Comparison of ENCODE assay signal across 25 cellular contexts in the genomic region with DNA sequence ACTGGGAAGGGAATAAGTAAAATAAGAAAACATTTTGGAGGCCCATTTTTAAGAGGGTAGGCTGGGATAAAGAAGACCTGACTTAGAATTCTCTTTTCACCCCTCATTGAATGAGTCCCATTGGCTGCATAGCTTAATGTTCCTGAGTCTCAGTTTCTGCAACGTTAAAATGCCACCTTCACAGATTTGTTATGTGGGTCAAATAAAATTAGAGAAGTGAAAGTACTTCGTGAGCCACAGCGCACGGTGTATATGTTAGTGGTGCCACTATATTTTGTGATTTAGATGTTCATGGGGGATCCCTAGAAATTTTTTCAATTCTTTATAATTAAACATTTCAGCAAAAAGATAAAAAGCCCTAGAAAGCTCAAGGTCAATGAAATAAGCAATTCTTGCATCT.
DNase-seq lines count a peak whose midpoint lies in the region; ATAC-seq and TF ChIP-seq lines count a peak whose summit lies in the region.
"Had no signal": no experiment of that assay in that cellular context is flagged by ENCODE, and none has a peak within 500 bp of the region (broad histone marks: within the 10 kb centered on the region; RNA-seq: fewer than 3 reads in every experiment).

No MANE protein-coding gene starts in this region.

- H3K36me3 ChIP-seq in spleen = no peaks in the 10 kb centered on the region
- H3K36me3 ChIP-seq: heart right ventricle, tibial nerve, WERI-Rb-1 had no signal

- no peaks in the 10 kb centered on the region for H3K36me3 Mint-ChIP-seq in stimulated activated memory B cell treated with anti-CD40 and anti-IgM and Interleukin-4, amounts not matched to agents 10 μg/mL and 1 μg/mL and 100 μg/mL, for 72 hours
- H3K36me3 Mint-ChIP-seq: CD8-positive, alpha-beta memory T cell; natural killer cell had no signal

- H3K4me1 ChIP-seq in spleen = peaks cover 0 to 6% (median 0%) of the 10 kb centered on the region in 6 donors
- H3K4me1 ChIP-seq: body of pancreas, heart right ventricle, tibial nerve had no signal

- TF ChIP-seq POLR2A in spleen (IDR thresholded peaks at IDR 0.05) = no peak

- peaks cover 0 to 13% (median 0%) of the 10 kb centered on the region in 7 donors for H3K27me3 ChIP-seq in spleen (replicated peaks in 1 of 7)
- H3K27me3 ChIP-seq: body of pancreas, heart right ventricle, tibial nerve had no signal

- intact Hi-C loops in spleen (cut with DNase I; ENCODE audit: low total_unique reads) = no loop called here

- ATAC-seq in GM18868 (IDR thresholded peaks at IDR 0.05; ENCODE audit: unreplicated experiment) = peak; percentile 97
- peak; percentile 88 for ATAC-seq in GM21576 (IDR thresholded peaks at IDR 0.05; ENCODE audit: unreplicated experiment)
- ATAC-seq in HG03469 (IDR thresholded peaks at IDR 0.05; ENCODE audit: unreplicated experiment) = peak; percentile 75
- ATAC-seq in stimulated activated memory B cell treated with anti-CD40 and anti-IgM and Interleukin-4, amounts not matched to agents 10 μg/mL and 1 μg/mL and 100 μg/mL, for 72 hours = peak; percentile 78
- no peak for ATAC-seq in GM19328 (IDR thresholded peaks at IDR 0.05; ENCODE audit: unreplicated experiment)
- ATAC-seq: body of pancreas; heart right ventricle; natural killer cell; SK-N-SH treated with all-trans-retinoic acid at 6 μM for 48 hours; stimulated activated naive CD8-positive, alpha-beta T cell treated with anti-CD3 and anti-CD28 coated beads, Interleukin-15, amount 100 ng/mL, for 72 hours had no signal

- H3K9me3 Mint-ChIP-seq in stimulated activated memory B cell treated with anti-CD40 and anti-IgM and Interleukin-4, amounts not matched to agents 10 μg/mL and 1 μg/mL and 100 μg/mL, for 72 hours = no peaks in the 10 kb centered on the region
- H3K9me3 Mint-ChIP-seq: CD8-positive, alpha-beta memory T cell; natural killer cell; stimulated activated naive CD8-positive, alpha-beta T cell treated with anti-CD3 and anti-CD28 coated beads, Interleukin-15, amount 100 ng/mL, for 72 hours; T-helper 2 cell treated with Interferon-gamma antibody and Interleukin-4, amounts not matched to agents 5 μg/mL and 100 μg/mL, for 36 hours had no signal

- peaks cover 9% of the 10 kb centered on the region for H3K27me3 Mint-ChIP-seq in stimulated activated memory B cell treated with anti-CD40 and anti-IgM and Interleukin-4, amounts not matched to agents 10 μg/mL and 1 μg/mL and 100 μg/mL, for 72 hours

- no peak overlapping the region for H3K27ac Mint-ChIP-seq in stimulated activated memory B cell treated with anti-CD40 and anti-IgM and Interleukin-4, amounts not matched to agents 10 μg/mL and 1 μg/mL and 100 μg/mL, for 72 hours
- H3K27ac Mint-ChIP-seq: CD8-positive, alpha-beta memory T cell; natural killer cell; stimulated activated naive CD8-positive, alpha-beta T cell treated with anti-CD3 and anti-CD28 coated beads, Interleukin-15, amount 100 ng/mL, for 72 hours; T-helper 2 cell treated with Interferon-gamma antibody and Interleukin-4, amounts not matched to agents 5 μg/mL and 100 μg/mL, for 36 hours had no signal

- TF ChIP-seq CTCF in spleen (IDR thresholded peaks at IDR 0.05 in 8 of 11, conservative IDR thresholded peaks at IDR 0.05 in 3 of 11) = no peak

- DNase-seq in spleen (no peak), kidney glomerular epithelial cell (lab: John Stamatoyannopoulos, UW) (no peak)
- DNase-seq: activated CD4-positive, alpha-beta T cell treated with anti-CD3 and anti-CD28 coated beads, Interleukin-2, amount 50 U/mL, for 4 hours; activated gamma-delta T cell; activated T-cell treated with anti-CD3 and anti-CD28 coated beads for 4 hours; body of pancreas; CD8-positive, alpha-beta memory T cell; DMS153; heart right ventricle; natural killer cell; NCI-H1417; NCI-H2107; NCI-H510A treated with DMSO at 0.1 percent for 48 hours; stimulated activated CD4-positive, alpha-beta T cell treated with anti-CD3 and anti-CD28 coated beads, Interleukin-4, amount 100 ng/mL, for 24 hours; stimulated activated naive CD8-positive, alpha-beta T cell treated with anti-CD3 and anti-CD28 coated beads, Interleukin-15, amount 100 ng/mL, for 72 hours; WERI-Rb-1 had no signal

- H3K4me1 Mint-ChIP-seq in stimulated activated memory B cell treated with anti-CD40 and anti-IgM and Interleukin-4, amounts not matched to agents 10 μg/mL and 1 μg/mL and 100 μg/mL, for 72 hours = peaks cover 13% of the 10 kb centered on the region
- H3K4me1 Mint-ChIP-seq: CD8-positive, alpha-beta memory T cell; natural killer cell; stimulated activated naive CD8-positive, alpha-beta T cell treated with anti-CD3 and anti-CD28 coated beads, Interleukin-15, amount 100 ng/mL, for 72 hours had no signal

- H3K4me3 Mint-ChIP-seq in stimulated activated memory B cell treated with anti-CD40 and anti-IgM and Interleukin-4, amounts not matched to agents 10 μg/mL and 1 μg/mL and 100 μg/mL, for 72 hours = no peak overlapping the region
- H3K4me3 Mint-ChIP-seq: CD8-positive, alpha-beta memory T cell; natural killer cell; stimulated activated naive CD8-positive, alpha-beta T cell treated with anti-CD3 and anti-CD28 coated beads, Interleukin-15, amount 100 ng/mL, for 72 hours; T-helper 2 cell treated with Interferon-gamma antibody and Interleukin-4, amounts not matched to agents 5 μg/mL and 100 μg/mL, for 36 hours had no signal

- no peaks in the 10 kb centered on the region for H3K9me3 ChIP-seq in spleen
- H3K9me3 ChIP-seq: body of pancreas, heart right ventricle, tibial nerve had no signal

- no peak overlapping the region for H3K4me3 ChIP-seq in spleen
- H3K4me3 ChIP-seq: body of pancreas, heart right ventricle, tibial nerve had no signal

- no peak overlapping the region for H3K27ac ChIP-seq in spleen
- H3K27ac ChIP-seq: body of pancreas, epithelial cell of prostate, heart right ventricle, tibial nerve, WERI-Rb-1 had no signal

- WGBS in spleen, 5 donors = 36 to 61% (median 51%) methylated on average over 4 of the region's 4 CpGs
